14 cellular contexts compared by ENCODE assay signal in genomic region chr5:61881821-61882220, GRCh38.
DNase-seq lines count a peak whose midpoint lies in the region; ATAC-seq and TF ChIP-seq lines count a peak whose summit lies in the region.
"Had no signal": no experiment of that assay in that cellular context is flagged by ENCODE, and none has a peak within 500 bp of the region (broad histone marks: within the 10 kb centered on the region; RNA-seq: fewer than 3 reads in every experiment).

No MANE protein-coding gene starts in this region.

- no peaks in the 10 kb centered on the region for H3K36me3 ChIP-seq in osteoblast (ENCODE audit: insufficient read depth, low read length)
- H3K36me3 ChIP-seq: right atrium auricular region, tibial nerve had no signal

- H4K20me1 ChIP-seq in osteoblast (ENCODE audit: insufficient read depth, low read length), result no peaks in the 10 kb centered on the region

- H3K4me2 ChIP-seq in osteoblast (ENCODE audit: insufficient read depth, low read length), result no peak overlapping the region

- no peak for TF ChIP-seq CTCF in osteoblast (IDR thresholded peaks at IDR 0.05; ENCODE audit: extremely low read depth, low read depth, low read length)

- in situ Hi-C loops in SK-MEL-5 (cut with HindIII; ENCODE audit: low pct_unique_long_range_greater_than_20kb, low sequenced_read_pairs), result no loop called here

- H3K9me3 ChIP-seq in osteoblast (ENCODE audit: low read depth, low read length), result no peaks in the 10 kb centered on the region
- H3K9me3 ChIP-seq: right atrium auricular region, tibial nerve had no signal

- no peaks in the 10 kb centered on the region for H3K4me1 ChIP-seq in osteoblast (ENCODE audit: insufficient read depth, low read length)
- H3K4me1 ChIP-seq: right atrium auricular region, tibial nerve had no signal

- no peak overlapping the region for H3K27ac ChIP-seq in osteoblast (ENCODE audit: low read depth, low read length)
- H3K27ac ChIP-seq: right atrium auricular region, tibial nerve had no signal

- DNase-seq in EL (peak; percentile 37), SK-MEL-5 (ENCODE audit: low read depth, low spot score) (peak; percentile 6), globus pallidus (ENCODE audit: low spot score) (peak; percentile 27), osteoblast (ENCODE audit: insufficient read length, low spot score, missing footprints) (peak; percentile 37), SW 1271 (lab: John Stamatoyannopoulos, UW) (no peak)
- no peak for DNase-seq in activated CD8-positive, alpha-beta memory T cell treated with anti-CD3 and anti-CD28 coated beads, Interleukin-2, amount 50 U/mL, for 4 hours
- DNase-seq: activated effector memory CD4-positive, alpha-beta T cell treated with Interleukin-2 at 50 U/mL for 16 hours; cerebellar nuclear complex; MM.1S; NCI-H2227 treated with DMSO at 0.1 percent for 48 hours had no signal

- no peaks in the 10 kb centered on the region for H3K79me2 ChIP-seq in osteoblast (ENCODE audit: insufficient read depth, low read length)

- no peaks in the 10 kb centered on the region for H3K27me3 ChIP-seq in osteoblast (ENCODE audit: insufficient read depth, low read length)
- H3K27me3 ChIP-seq: right atrium auricular region, tibial nerve had no signal

- no peak for ATAC-seq in GM19395 (IDR thresholded peaks at IDR 0.05; ENCODE audit: unreplicated experiment)
- ATAC-seq in GM19324 (IDR thresholded peaks at IDR 0.05; ENCODE audit: low FRiP score, unreplicated experiment), result no peak

- peak overlapping the region; percentile 68 for H2AFZ ChIP-seq in osteoblast (ENCODE audit: low read length)

- no peak overlapping the region for H3K4me3 ChIP-seq in osteoblast (ENCODE audit: insufficient read depth, low read length)
- H3K4me3 ChIP-seq: right atrium auricular region, tibial nerve had no signal

Comparison
In these comparisons a context has a peak if more than half of its experiments do, and no peak if none do; other contexts are left out.
1. DNase-seq: peak in EL (single experiment), SK-MEL-5 (single experiment), globus pallidus (single experiment) and osteoblast (single experiment); none in activated CD8-positive, alpha-beta memory T cell treated with anti-CD3 and anti-CD28 coated beads, Interleukin-2, amount 50 U/mL, for 4 hours (single experiment) and SW 1271 (0 of 2).